25 cellular contexts compared by ENCODE assay signal in the genomic region with DNA sequence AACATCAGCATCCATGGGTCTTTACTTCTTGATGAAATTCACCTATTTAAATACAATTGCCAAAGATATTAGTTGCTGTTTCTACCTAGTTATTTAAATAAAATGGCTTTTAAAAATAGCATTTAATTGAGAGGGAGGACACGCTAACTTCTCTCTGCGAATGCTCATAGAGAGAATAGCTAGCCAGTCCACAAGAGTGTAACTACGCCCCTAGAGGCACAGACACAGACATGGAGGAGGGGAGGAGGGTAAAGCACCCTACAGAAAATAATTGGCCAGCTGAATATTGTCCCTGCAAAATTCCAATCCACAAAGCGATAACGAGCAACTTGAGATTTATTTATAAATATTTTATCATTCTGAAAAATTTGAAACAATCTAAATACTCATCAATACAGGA.
A peak's percentile ranks its signal among the peaks of the same experiment; 100 is the strongest.
DNase-seq lines count a peak whose midpoint lies in the region; ATAC-seq and TF ChIP-seq lines count a peak whose summit lies in the region.
"Had no signal": no experiment of that assay in that cellular context is flagged by ENCODE, and none has a peak within 500 bp of the region (broad histone marks: within the 10 kb centered on the region; RNA-seq: fewer than 3 reads in every experiment).

No MANE protein-coding gene starts in this region.

- DNase-seq in NCI-H82 (lab: John Stamatoyannopoulos, UW) (peak; percentile 18), NCI-H82 treated with DMSO at 0.1 percent for 48 hours (lab: John Stamatoyannopoulos, UW; ENCODE audit: unreplicated experiment) (no peak), WTC11 (ENCODE audit: low spot score) (no peak), retinal pigment epithelial cell (ENCODE audit: low read depth) (no peak), mucosa of gallbladder (ENCODE audit: low spot score) (no peak), H7 (no peak)
- DNase-seq: activated CD4-positive, alpha-beta T cell treated with anti-CD3 and anti-CD28 coated beads, Interleukin-2, amount 50 U/mL, for 4 hours; activated CD8-positive, alpha-beta memory T cell treated with anti-CD3 and anti-CD28 coated beads, Interleukin-2, amount 50 U/mL, for 4 hours; activated effector memory CD4-positive, alpha-beta T cell treated with anti-CD3 and anti-CD28 coated beads, Interleukin-2, amount 50 U/mL, for 16 hours; activated naive CD8-positive, alpha-beta T cell treated with anti-CD3 and anti-CD28 coated beads, Interleukin-2, amount 50 U/mL, for 24 hours; body of pancreas; effector CD8-positive, alpha-beta T cell; hippocampal formation; left ventricle myocardium superior; NCI-H146; NCI-H2171 treated with DMSO at 0.1 percent for 48 hours; nephron progenitor cell; SIG-M5; upper lobe of right lung had no signal

- no peak overlapping the region for H3K27ac Mint-ChIP-seq in WTC11
- H3K27ac Mint-ChIP-seq: activated naive CD8-positive, alpha-beta T cell treated with anti-CD3 and anti-CD28 coated beads, Interleukin-2, amount 50 U/mL, for 24 hours; nephron progenitor cell; T-helper 1 cell treated with Interleukin-12 subunit alpha and Interleukin-12 subunit beta and Interleukin-4 antibody, amounts not matched to agents 30 μg/mL and 1 μg/mL, for 36 hours had no signal

- POLR2A ChIA-PET in WTC11 (lab: Charles Lee), result no interaction called here

- TF ChIP-seq CTCF in LNCAP (IDR thresholded peaks at IDR 0.05) (peak; percentile 19; the same call in 1 of the 2 replicates), WTC11 (IDR thresholded peaks at IDR 0.05) (no peak), retinal pigment epithelial cell (conservative IDR thresholded peaks at IDR 0.05; ENCODE audit: low read depth, low read length) (peak; percentile 7)

- H3K4me1 Mint-ChIP-seq in WTC11, result no peaks in the 10 kb centered on the region
- H3K4me1 Mint-ChIP-seq: nephron progenitor cell had no signal

- H3K36me3 Mint-ChIP-seq in WTC11, result 0 out of 2 replicates have a peak, but pooled peaks cover 3% of the 10 kb centered on the region
- H3K36me3 Mint-ChIP-seq: IgD-negative memory B cell had no signal

- H3K9me3 Mint-ChIP-seq in WTC11, result peaks cover 32% of the 10 kb centered on the region
- H3K9me3 Mint-ChIP-seq: activated naive CD8-positive, alpha-beta T cell treated with anti-CD3 and anti-CD28 coated beads, Interleukin-2, amount 50 U/mL, for 24 hours; IgD-negative memory B cell; T-helper 1 cell treated with Interleukin-12 subunit alpha and Interleukin-12 subunit beta and Interleukin-4 antibody, amounts not matched to agents 30 μg/mL and 1 μg/mL, for 36 hours had no signal

- H3K27me3 Mint-ChIP-seq in WTC11 (ENCODE audit: low read depth), result no peaks in the 10 kb centered on the region

- H3K4me3 Mint-ChIP-seq in WTC11, result no peak overlapping the region
- H3K4me3 Mint-ChIP-seq: activated naive CD8-positive, alpha-beta T cell treated with anti-CD3 and anti-CD28 coated beads, Interleukin-2, amount 50 U/mL, for 24 hours; IgD-negative memory B cell; nephron progenitor cell; T-helper 1 cell treated with Interleukin-12 subunit alpha and Interleukin-12 subunit beta and Interleukin-4 antibody, amounts not matched to agents 30 μg/mL and 1 μg/mL, for 36 hours had no signal

- H3K4me3 ChIP-seq in retinal pigment epithelial cell (ENCODE audit: low read length) (no peak overlapping the region), H7 (ENCODE audit: insufficient read depth, low read depth, low read length) (no peak overlapping the region)
- H3K4me3 ChIP-seq: BLaER1, body of pancreas, upper lobe of right lung had no signal

- ATAC-seq in WTC11 (peak; percentile 62; the same call in 1 of the 2 replicates), HG02885 (IDR thresholded peaks at IDR 0.05; ENCODE audit: poor library complexity, unreplicated experiment) (no peak)
- ATAC-seq: activated naive CD8-positive, alpha-beta T cell treated with anti-CD3 and anti-CD28 coated beads, Interleukin-2, amount 50 U/mL, for 24 hours; body of pancreas; esophagus mucosa; left ventricle myocardium superior; upper lobe of right lung had no signal

- H3K27me3 ChIP-seq in H7 (ENCODE audit: control insufficient read depth, insufficient read depth, low read length), result no peaks in the 10 kb centered on the region; the same call in 1 of the 2 replicates
- H3K27me3 ChIP-seq: BLaER1, body of pancreas, upper lobe of right lung had no signal

- CTCF ChIA-PET in WTC11 (lab: Charles Lee), result interaction anchor here (0.6 to 2.5 kb wide), 4 partner anchors 10 to 16 kb away, joined by 3 to 24 read pairs (median 4); no protein-coding TSS in a partner anchor

- H3K36me3 ChIP-seq in H7 (replicated peaks; ENCODE audit: control insufficient read depth, insufficient read depth, low read length), result no peaks in the 10 kb centered on the region
- H3K36me3 ChIP-seq: BLaER1, upper lobe of right lung had no signal

TF ChIP-seq in WTC11, 78 proteins besides CTCF, POLR2A, EP300 and RAD21:
- TF ChIP-seq MAX (CRISPR knock-in tag; IDR thresholded peaks at IDR 0.05) (no peak), NFATC4 (CRISPR knock-in tag; IDR thresholded peaks at IDR 0.05) (no peak), ZNF423 (CRISPR knock-in tag; IDR thresholded peaks at IDR 0.05) (no peak), ZNF138 (CRISPR knock-in tag; conservative IDR thresholded peaks at IDR 0.05) (no peak)
- TF ChIP-seq, protein P1, sequence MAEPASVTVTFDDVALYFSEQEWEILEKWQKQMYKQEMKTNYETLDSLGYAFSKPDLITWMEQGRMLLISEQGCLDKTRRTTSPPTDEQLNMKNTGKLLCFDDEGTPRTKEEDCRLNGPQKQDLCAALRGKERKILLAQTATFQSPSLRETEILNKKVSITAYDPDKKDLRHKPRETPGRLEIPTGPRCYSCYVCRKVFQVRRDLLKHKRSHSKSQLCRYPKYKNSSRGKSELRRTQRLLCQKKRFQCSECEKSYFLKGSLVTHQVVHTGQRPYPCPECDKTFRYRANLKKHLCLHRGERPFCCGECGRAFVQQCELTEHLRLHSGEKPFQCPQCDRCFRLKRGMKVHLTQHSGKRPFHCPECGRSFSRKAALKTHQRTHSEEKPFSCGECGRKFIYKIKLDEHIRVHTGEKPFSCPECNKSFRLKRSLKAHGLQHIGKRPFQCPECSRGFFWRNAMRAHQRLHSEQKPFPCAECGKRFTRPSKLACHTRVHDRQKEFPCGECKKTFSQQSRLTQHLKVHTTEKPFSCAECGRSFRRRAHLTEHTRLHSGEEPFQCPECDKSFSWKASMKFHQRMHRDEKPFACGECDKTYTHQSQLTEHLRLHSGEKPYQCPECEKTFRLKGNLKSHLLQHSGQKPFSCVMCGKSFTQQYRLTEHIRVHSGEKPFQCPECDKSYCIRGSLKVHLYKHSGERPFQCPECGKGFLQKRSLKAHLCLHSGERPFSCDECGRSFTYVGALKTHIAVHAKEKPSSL (CRISPR knock-in tag; conservative IDR thresholded peaks at IDR 0.05), result no peak
